In the genomic region with DNA sequence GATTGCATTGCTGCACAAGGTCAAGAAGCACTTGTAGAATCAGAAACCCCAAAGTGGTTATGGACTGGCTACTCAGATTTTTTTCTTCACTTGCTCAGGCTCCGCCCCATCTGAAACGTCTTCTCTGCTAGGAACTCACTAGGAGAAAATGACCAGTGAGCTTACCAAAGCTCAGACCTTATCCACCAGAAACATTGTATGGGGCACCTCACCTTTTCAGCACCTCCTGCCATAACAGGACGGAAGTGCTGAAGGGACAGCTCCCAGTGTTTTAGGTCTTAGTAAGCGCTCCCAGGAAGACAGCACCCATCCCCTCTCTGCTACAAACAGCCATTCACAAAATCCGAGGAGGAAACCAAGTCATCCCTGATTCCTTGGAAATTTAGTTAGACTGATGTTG, we compare ENCODE assay signal across 12 cellular contexts. TPM values are rescaled to one million over a fixed set of nuclear protein-coding genes. Genes with fewer than 3 reads are reported as not detected.
DNase-seq lines count a peak whose midpoint lies in the region; ATAC-seq, FAIRE-seq and TF ChIP-seq lines count a peak whose summit lies in the region.
"Had no signal": no experiment of that assay in that cellular context is flagged by ENCODE, and none has a peak within 500 bp of the region (broad histone marks: within the 10 kb centered on the region; RNA-seq: fewer than 3 reads in every experiment).

No MANE protein-coding gene starts in this region.

- TF ChIP-seq RAD21 in SK-N-SH (IDR thresholded peaks at IDR 0.05; ENCODE audit: low read length): no peak

- no peaks in the 10 kb centered on the region for H3K36me3 ChIP-seq in heart right ventricle
- H3K36me3 ChIP-seq in SK-N-SH (replicated peaks in 1 of 2; ENCODE audit: control insufficient read depth in 1 of 2, insufficient read depth in 2 of 2, low read length in 1 of 2): no peaks in the 10 kb centered on the region
- no peaks in the 10 kb centered on the region for H3K36me3 ChIP-seq in iPS-18a (ENCODE audit: control insufficient read depth, low read depth, low read length)

- H3K9me3 ChIP-seq in heart right ventricle: no peaks in the 10 kb centered on the region
- no peaks in the 10 kb centered on the region for H3K9me3 ChIP-seq in SK-N-SH
- H3K9me3 ChIP-seq in iPS-18a (ENCODE audit: control insufficient read depth, low read depth, low read length): no peaks in the 10 kb centered on the region

- H3K4me1 ChIP-seq in heart right ventricle (no peaks in the 10 kb centered on the region), SK-N-SH (ENCODE audit: control insufficient read depth in 1 of 2, insufficient read depth in 2 of 2, low read depth in 1 of 2, low read length in 1 of 2) (no peaks in the 10 kb centered on the region), iPS-18a (ENCODE audit: control insufficient read depth, low read depth, low read length) (peaks cover 14% of the 10 kb centered on the region)

- ATAC-seq in left cardiac atrium: peak in 1 of 2 donors; percentile 40
- no peak for ATAC-seq in heart right ventricle
- ATAC-seq in GM18505 (IDR thresholded peaks at IDR 0.05; ENCODE audit: unreplicated experiment): no peak
- ATAC-seq: activated CD8-positive, alpha-beta T cell treated with anti-CD3 and anti-CD28 coated beads for 36 hours had no signal

- TF ChIP-seq CTCF in heart right ventricle (IDR thresholded peaks at IDR 0.05) (no peak), SK-N-SH (IDR thresholded peaks at IDR 0.05) (no peak)

- no peak for TF ChIP-seq EP300 in SK-N-SH (IDR thresholded peaks at IDR 0.05; ENCODE audit: borderline replicate concordance in 1 of 2, low read depth in 1 of 2, low read length in 1 of 2)

- peak; percentile 17 for DNase-seq in left cardiac atrium
- DNase-seq in heart right ventricle: no peak
- no peak for DNase-seq in SK-N-SH
- no peak for DNase-seq in H54 (ENCODE audit: insufficient read length, low spot score)
- no peak for DNase-seq in stimulated activated CD4-positive, alpha-beta T cell treated with anti-CD3 and anti-CD28 coated beads, Interleukin-4, amount 100 ng/mL, for 4 hours
- DNase-seq in COLO668 (lab: John Stamatoyannopoulos, UW; ENCODE audit: unreplicated experiment): no peak
- DNase-seq: activated CD8-positive, alpha-beta T cell treated with anti-CD3 and anti-CD28 coated beads for 36 hours; AML-193; immature natural killer cell; SHP77 had no signal

- TF ChIP-seq POLR2A in H54 (IDR thresholded peaks at IDR 0.05; ENCODE audit: low read depth, low read length) (no peak), GM18505 (IDR thresholded peaks at IDR 0.05; ENCODE audit: borderline replicate concordance, extremely low read depth, insufficient read depth, insufficient read length) (no peak)

- intact Hi-C loops in left cardiac atrium (cut with DNase I): no loop called here
- intact Hi-C loops in heart right ventricle (cut with DNase I): no loop called here

- H4K20me1 ChIP-seq in SK-N-SH (ENCODE audit: insufficient read depth): no peaks in the 10 kb centered on the region

- H3F3A ChIP-seq in SK-N-SH (replicated peaks; ENCODE audit: insufficient read depth): no peaks in the 10 kb centered on the region

- H3K4me2 ChIP-seq in SK-N-SH: no peak overlapping the region

- no peaks in the 10 kb centered on the region for H3K9me2 ChIP-seq in SK-N-SH

- H3K79me2 ChIP-seq in SK-N-SH (ENCODE audit: insufficient read depth): no peaks in the 10 kb centered on the region

- H3K27ac ChIP-seq in heart right ventricle: no peak overlapping the region
- H3K27ac ChIP-seq in SK-N-SH (ENCODE audit: low read depth in 2 of 2, low read length in 1 of 2): no peak overlapping the region
- no peak overlapping the region for H3K27ac ChIP-seq in iPS-18a (ENCODE audit: low read length)

- CTCF ChIA-PET in SK-N-SH (lab: Yijun Ruan, JAX): interaction anchor here (0.6 to 1.5 kb wide), 2 partner anchors 12 to 150 kb away, joined by 3 to 4 read pairs; no protein-coding TSS in a partner anchor

- H2AFZ ChIP-seq in SK-N-SH (ENCODE audit: low read depth): no peak overlapping the region

- no peak for FAIRE-seq in H54 (lab: Jason Lieb, UNC)

- WGBS in heart right ventricle, 2 donors: 4 to 6% methylated on average over 5 of the region's 5 CpGs
- 3% methylated on average over 4 of the region's 5 CpGs for WGBS in SK-N-SH (ENCODE audit: low lambda C conversion rate)

- POLR2A ChIA-PET in SK-N-SH (lab: Yijun Ruan, JAX): no interaction called here

- H3K4me3 ChIP-seq in heart right ventricle (no peak overlapping the region), SK-N-SH (ENCODE audit: low read depth in 2 of 2, low read length in 1 of 2) (no peak overlapping the region), iPS-18a (ENCODE audit: low read length) (peak overlapping the region; percentile 66)

- no peak overlapping the region for H3K9ac ChIP-seq in SK-N-SH
- H3K9ac ChIP-seq in iPS-18a (ENCODE audit: low read length): no peak overlapping the region

- H3K27me3 ChIP-seq in heart right ventricle (peaks cover 0 to 56% (median 35%) of the 10 kb centered on the region in 7 donors), SK-N-SH (ENCODE audit: insufficient read depth) (no peaks in the 10 kb centered on the region), iPS-18a (ENCODE audit: control insufficient read depth, insufficient read depth, low read length) (peaks cover 32% of the 10 kb centered on the region)

TF ChIP-seq in SK-N-SH, 30 proteins besides CTCF, POLR2A, EP300 and RAD21:
- TF ChIP-seq NRF1 (IDR thresholded peaks at IDR 0.05; ENCODE audit: low read depth, low read length): no peak
- TF ChIP-seq REST (IDR thresholded peaks at IDR 0.05; ENCODE audit: low read depth, low read length): peak; percentile 90
- TF ChIP-seq CHD2 (IDR thresholded peaks at IDR 0.05; ENCODE audit: low read length, partially characterized antibody): no peak
- TF ChIP-seq ELF1 (IDR thresholded peaks at IDR 0.05): no peak

RNA-seq across cellular contexts. Expression of gene GABRA1, which starts 1.2 kb away (rescaled TPM):
- total RNA-seq in left cardiac atrium (not detected), heart right ventricle (not detected)
- polyA plus RNA-seq in heart right ventricle (not detected), SK-N-SH (2012; rRNA removed) (not detected in 2 replicates)
- under 0.01 TPM in 1 of 2 replicates, not detected in the other for polyA plus RNA-seq in SK-N-SH (2012; cell fraction: cytosol; rRNA removed)
- not detected in 2 replicates for polyA plus RNA-seq in SK-N-SH (2012; cell fraction: nucleus; rRNA removed)
- total RNA-seq: activated CD8-positive, alpha-beta T cell treated with anti-CD3 and anti-CD28 coated beads for 36 hours had no signal
- polyA plus RNA-seq: immature natural killer cell had no signal
